ENCODE assay signal across 18 cellular contexts in the genomic region with DNA sequence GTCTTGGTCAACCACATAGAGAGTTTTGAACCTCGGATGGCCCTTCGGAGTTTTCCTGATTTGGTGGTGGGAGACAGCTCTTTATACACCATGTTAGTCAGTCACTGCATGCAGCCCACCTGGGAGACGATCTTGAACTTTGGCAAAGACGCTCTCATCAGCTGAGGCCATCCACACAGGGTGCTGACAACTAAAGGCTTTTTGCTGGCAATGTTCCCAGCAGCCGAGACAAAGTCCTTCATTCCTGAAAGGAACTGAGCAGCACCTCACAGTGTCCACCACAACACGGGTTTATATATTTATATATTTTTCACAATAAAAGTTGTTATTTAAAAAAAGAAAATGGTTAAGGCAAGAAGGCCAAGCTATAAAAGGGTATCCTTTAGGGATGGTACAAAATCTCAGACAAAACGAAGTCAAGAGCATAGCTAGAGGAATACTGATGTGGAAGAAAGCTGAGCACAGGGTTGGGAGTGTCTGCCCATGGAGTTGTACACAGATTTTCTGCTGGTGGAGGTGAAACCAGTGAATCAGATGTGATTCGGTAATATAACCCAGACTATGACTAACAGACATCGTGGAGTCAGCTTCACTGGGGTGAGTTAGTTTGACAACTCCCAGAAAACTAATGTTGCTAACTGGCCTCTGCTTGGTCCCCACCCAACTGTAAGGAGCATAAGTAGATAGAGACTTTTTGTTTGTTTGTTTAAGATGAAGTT. TPM values are rescaled to one million over a fixed set of nuclear protein-coding genes. Genes with fewer than 3 reads are reported as not detected.
A peak's percentile ranks its signal among the peaks of the same experiment; 100 is the strongest.
DNase-seq lines count a peak whose midpoint lies in the region; ATAC-seq and TF ChIP-seq lines count a peak whose summit lies in the region.
"Had no signal": no experiment of that assay in that cellular context is flagged by ENCODE, and none has a peak within 500 bp of the region (broad histone marks: within the 10 kb centered on the region; RNA-seq: fewer than 3 reads in every experiment).

No MANE protein-coding gene starts in this region.

- H3K4me1 ChIP-seq in left ventricle myocardium inferior = peaks cover 19% of the 10 kb centered on the region
- H3K4me1 ChIP-seq: BE2C, vagina had no signal

- DNase-seq in stimulated activated naive CD8-positive, alpha-beta T cell treated with anti-CD3 and anti-CD28 coated beads, Interleukin-15, Interleukin-2, amounts not matched to agents 100 U/mL and 50 U/mL, for 24 hours = no peak
- DNase-seq in stimulated activated naive CD8-positive, alpha-beta T cell treated with anti-CD3 and anti-CD28 coated beads, Interleukin-15, amount 100 ng/mL, for 72 hours = no peak
- DNase-seq in amniotic epithelial cell (ENCODE audit: low read depth) = peak; percentile 41
- DNase-seq in left ventricle myocardium inferior = peak; percentile 28
- no peak for DNase-seq in occipital lobe (lab: John Stamatoyannopoulos, UW)
- DNase-seq in ACHN = no peak
- no peak for DNase-seq in SK-N-DZ (ENCODE audit: low spot score)
- DNase-seq: activated CD4-positive, alpha-beta memory T cell treated with anti-CD3 and anti-CD28 coated beads for 36 hours; BE2C; effector memory CD4-positive, alpha-beta T cell; GF-D8; NCI-H1417 treated with DMSO at 0.1 percent for 48 hours; NK-92 treated with Interleukin-12 subunit alpha and Interleukin-12 subunit beta, amount 100 ng/mL, for 24 hours had no signal

- no peak overlapping the region for H3K27ac ChIP-seq in left ventricle myocardium inferior (replicated peaks)
- H3K27ac ChIP-seq: skin epidermis, vagina had no signal

- no peak overlapping the region for H3K4me3 ChIP-seq in left ventricle myocardium inferior
- H3K4me3 ChIP-seq: skin epidermis, vagina had no signal

- peaks cover 15% of the 10 kb centered on the region for H3K27me3 Mint-ChIP-seq in stimulated activated naive CD8-positive, alpha-beta T cell treated with anti-CD3 and anti-CD28 coated beads, Interleukin-15, amount 100 ng/mL, for 72 hours

- H3K36me3 ChIP-seq in left ventricle myocardium inferior = no peaks in the 10 kb centered on the region
- H3K36me3 ChIP-seq: BE2C, vagina had no signal

- in situ Hi-C loops in ACHN (cut with HindIII; ENCODE audit: low pct_ligation_motif_present, low pct_unique_long_range_greater_than_20kb, low sequenced_read_pairs) = no loop called here

- no peaks in the 10 kb centered on the region for H3K4me1 Mint-ChIP-seq in stimulated activated naive CD8-positive, alpha-beta T cell treated with anti-CD3 and anti-CD28 coated beads, Interleukin-15, amount 100 ng/mL, for 72 hours
- H3K4me1 Mint-ChIP-seq: nephron had no signal

- H3K4me3 Mint-ChIP-seq in stimulated activated naive CD8-positive, alpha-beta T cell treated with anti-CD3 and anti-CD28 coated beads, Interleukin-15, amount 100 ng/mL, for 72 hours = no peak overlapping the region
- H3K4me3 Mint-ChIP-seq: activated CD4-positive, alpha-beta memory T cell treated with anti-CD3 and anti-CD28 coated beads for 36 hours; activated naive CD8-positive, alpha-beta T cell; nephron had no signal

- peak; percentile 52 for ATAC-seq in stimulated activated naive CD8-positive, alpha-beta T cell treated with anti-CD3 and anti-CD28 coated beads, Interleukin-15, Interleukin-2, amounts not matched to agents 100 U/mL and 50 U/mL, for 24 hours
- ATAC-seq in stimulated activated naive CD8-positive, alpha-beta T cell treated with anti-CD3 and anti-CD28 coated beads, Interleukin-15, amount 100 ng/mL, for 72 hours = no peak
- no peak for ATAC-seq in HG02642 (IDR thresholded peaks at IDR 0.05; ENCODE audit: poor library complexity, unreplicated experiment)

- no peaks in the 10 kb centered on the region for H3K9me3 Mint-ChIP-seq in stimulated activated naive CD8-positive, alpha-beta T cell treated with anti-CD3 and anti-CD28 coated beads, Interleukin-15, amount 100 ng/mL, for 72 hours
- H3K9me3 Mint-ChIP-seq: activated CD4-positive, alpha-beta memory T cell treated with anti-CD3 and anti-CD28 coated beads for 36 hours; nephron had no signal

- intact Hi-C loops in left ventricle myocardium inferior (cut with micrococcal nuclease) = no loop called here

- no peaks in the 10 kb centered on the region for H3K27me3 ChIP-seq in left ventricle myocardium inferior (ENCODE audit: low read depth)
- H3K27me3 ChIP-seq: vagina had no signal

- TF ChIP-seq CTCF in left ventricle myocardium inferior (IDR thresholded peaks at IDR 0.05; ENCODE audit: borderline replicate concordance) = no peak

- no peak overlapping the region for H3K27ac Mint-ChIP-seq in stimulated activated naive CD8-positive, alpha-beta T cell treated with anti-CD3 and anti-CD28 coated beads, Interleukin-15, amount 100 ng/mL, for 72 hours
- H3K27ac Mint-ChIP-seq: activated CD4-positive, alpha-beta memory T cell treated with anti-CD3 and anti-CD28 coated beads for 36 hours; activated naive CD8-positive, alpha-beta T cell had no signal

- no peaks in the 10 kb centered on the region for H3K9me3 ChIP-seq in left ventricle myocardium inferior (replicated peaks)
- H3K9me3 ChIP-seq: BE2C, vagina had no signal

RNA-seq across cellular contexts. Expression of a gene that starts 27.4 kb away (rescaled TPM):
- total RNA-seq in left ventricle myocardium inferior (313 TPM), occipital lobe (214 TPM)
- polyA plus RNA-seq in SK-N-DZ (2014; cell fraction: cytosol; rRNA removed) = 83.3 and 95.1 TPM in 2 replicates
- polyA plus RNA-seq in SK-N-DZ (2014; cell fraction: nucleus; rRNA removed) = 52.2 and 69.5 TPM in 2 replicates

Comparison
In these comparisons a context has a peak if more than half of its experiments do, and no peak if none do; other contexts are left out.
1. DNase-seq: peak in amniotic epithelial cell (single experiment) and left ventricle myocardium inferior (single experiment); none in stimulated activated naive CD8-positive, alpha-beta T cell treated with anti-CD3 and anti-CD28 coated beads, Interleukin-15, Interleukin-2, amounts not matched to agents 100 U/mL and 50 U/mL, for 24 hours (single experiment), stimulated activated naive CD8-positive, alpha-beta T cell treated with anti-CD3 and anti-CD28 coated beads, Interleukin-15, amount 100 ng/mL, for 72 hours (0 of 2), occipital lobe (single experiment), ACHN (single experiment) and SK-N-DZ (single experiment).